15 cellular contexts compared by ENCODE assay signal in genomic region chr16:46895399-46896313, GRCh38. TPM values are rescaled to one million over a fixed set of nuclear protein-coding genes. Genes with fewer than 3 reads are reported as not detected.
DNase-seq lines count a peak whose midpoint lies in the region; ATAC-seq and TF ChIP-seq lines count a peak whose summit lies in the region.
"Had no signal": no experiment of that assay in that cellular context is flagged by ENCODE, and none has a peak within 500 bp of the region (broad histone marks: within the 10 kb centered on the region; RNA-seq: fewer than 3 reads in every experiment).

No MANE protein-coding gene starts in this region.

- H2AFZ ChIP-seq in GM23338 = no peak overlapping the region

- peaks cover 87% of the 10 kb centered on the region for H3K36me3 Mint-ChIP-seq in GM23338 (ENCODE audit: low read depth)

- intact Hi-C loops in right cardiac atrium (cut with DNase I) = no loop called here

- no peak for ATAC-seq in GM23338
- ATAC-seq in HG03571 (IDR thresholded peaks at IDR 0.05; ENCODE audit: unreplicated experiment) = no peak
- no peak for ATAC-seq in right cardiac atrium
- ATAC-seq: activated CD4-positive, alpha-beta T cell treated with anti-CD3 and anti-CD28 coated beads for 36 hours had no signal

- no peak overlapping the region for H3K4me2 ChIP-seq in GM23338
- peak overlapping the region; percentile 4 for H3K4me2 ChIP-seq in skeletal muscle satellite cell (ENCODE audit: low read length)

- H3K9ac ChIP-seq in skeletal muscle satellite cell (ENCODE audit: low read depth, low read length) = no peak overlapping the region

- 70% methylated on average over 9 of the region's 9 CpGs for WGBS in right cardiac atrium

- DNase-seq in GM23338 (ENCODE audit: low spot score) (no peak), NCI-H510A treated with DMSO at 0.1 percent for 48 hours (lab: John Stamatoyannopoulos, UW) (peak; percentile 69), right cardiac atrium (no peak), epidermal melanocyte (ENCODE audit: insufficient read length, low spot score) (no peak), NCI-H524 treated with DMSO at 0.1 percent for 48 hours (lab: John Stamatoyannopoulos, UW) (no peak)
- DNase-seq: activated CD4-positive, alpha-beta T cell treated with anti-CD3 and anti-CD28 coated beads for 36 hours; MM.1S; NCI-H226; stimulated activated CD4-positive, alpha-beta T cell treated with anti-CD3 and anti-CD28 coated beads, Interleukin-1b, Interleukin-23, amount 100 ng/mL, for 48 hours had no signal

- no peaks in the 10 kb centered on the region; the same call in 2 of the 3 replicates for H3K9me3 Mint-ChIP-seq in GM23338

- peak overlapping the region; percentile 77 for H3K27ac Mint-ChIP-seq in GM23338
- H3K27ac Mint-ChIP-seq: activated CD4-positive, alpha-beta T cell treated with anti-CD3 and anti-CD28 coated beads for 36 hours; B cell had no signal

- peaks cover 4% of the 10 kb centered on the region for H3K27me3 Mint-ChIP-seq in GM23338 (ENCODE audit: insufficient read depth, low read depth, poor library complexity)
- H3K27me3 Mint-ChIP-seq: activated CD4-positive, alpha-beta T cell treated with anti-CD3 and anti-CD28 coated beads for 36 hours; B cell had no signal

- H4K20me1 ChIP-seq in GM23338 (replicated peaks; ENCODE audit: insufficient read depth) = peaks cover 44% of the 10 kb centered on the region

- H3K4me3 Mint-ChIP-seq in GM23338 = no peak overlapping the region
- H3K4me3 Mint-ChIP-seq: activated CD4-positive, alpha-beta T cell treated with anti-CD3 and anti-CD28 coated beads for 36 hours; B cell had no signal

- no peaks in the 10 kb centered on the region for H3K9me2 ChIP-seq in GM23338 (ENCODE audit: insufficient read depth)

- H3K27me3 ChIP-seq in GM23338 (ENCODE audit: insufficient read depth) = no peaks in the 10 kb centered on the region
- no peaks in the 10 kb centered on the region for H3K27me3 ChIP-seq in layer of hippocampus (ENCODE audit: control insufficient read depth, insufficient read depth, low read length)
- H3K27me3 ChIP-seq in skeletal muscle satellite cell (ENCODE audit: control insufficient read depth, insufficient read depth, low read length) = no peaks in the 10 kb centered on the region
- no peaks in the 10 kb centered on the region for H3K27me3 ChIP-seq in right cardiac atrium (ENCODE audit: control insufficient read depth, insufficient read depth)
- H3K27me3 ChIP-seq: ascending aorta, SJSA1 had no signal

- peaks cover 18% of the 10 kb centered on the region for H3K4me1 Mint-ChIP-seq in GM23338
- H3K4me1 Mint-ChIP-seq: activated CD4-positive, alpha-beta T cell treated with anti-CD3 and anti-CD28 coated beads for 36 hours; B cell had no signal

- TF ChIP-seq CTCF in GM23338 (conservative IDR thresholded peaks at IDR 0.05; ENCODE audit: low read depth in 2 of 2) = no peak

- H3K4me3 ChIP-seq in GM23338 (no peak overlapping the region), skeletal muscle satellite cell (ENCODE audit: low read length) (no peak overlapping the region), right cardiac atrium (ENCODE audit: low read length) (no peak overlapping the region)
- H3K4me3 ChIP-seq: ascending aorta, SJSA1 had no signal

- 0 out of 2 replicates have a peak, but pooled peaks cover 12% of the 10 kb centered on the region for H3F3A ChIP-seq in GM23338 (replicated peaks; ENCODE audit: low read depth)

- H3K4me1 ChIP-seq in GM23338 (ENCODE audit: insufficient read depth) = no peaks in the 10 kb centered on the region
- peaks cover 50% of the 10 kb centered on the region for H3K4me1 ChIP-seq in skeletal muscle satellite cell (ENCODE audit: control insufficient read depth, insufficient read depth, low read length)
- H3K4me1 ChIP-seq in right cardiac atrium (ENCODE audit: control insufficient read depth, insufficient read depth, low read length) = peaks cover 3% of the 10 kb centered on the region
- H3K4me1 ChIP-seq: ascending aorta had no signal

- H3K36me3 ChIP-seq in GM23338 (ENCODE audit: insufficient read depth) = peaks cover 3% of the 10 kb centered on the region
- peaks cover 8% of the 10 kb centered on the region for H3K36me3 ChIP-seq in skeletal muscle satellite cell (ENCODE audit: insufficient read depth, low read length)

- peaks cover 2% of the 10 kb centered on the region for H3K9me3 ChIP-seq in skeletal muscle satellite cell (replicated peaks; ENCODE audit: low read length)
- no peaks in the 10 kb centered on the region for H3K9me3 ChIP-seq in right cardiac atrium (ENCODE audit: control insufficient read depth, low read length)
- H3K9me3 ChIP-seq: ascending aorta, SJSA1 had no signal

- no peak overlapping the region for H3K27ac ChIP-seq in GM23338 (ENCODE audit: low read depth)
- peak overlapping the region; percentile 11 for H3K27ac ChIP-seq in layer of hippocampus (ENCODE audit: low read depth, low read length)
- H3K27ac ChIP-seq in right cardiac atrium (ENCODE audit: low read length) = no peak overlapping the region
- H3K27ac ChIP-seq: ascending aorta, SJSA1 had no signal

- peaks cover 80% of the 10 kb centered on the region for H3K79me2 ChIP-seq in GM23338 (replicated peaks; ENCODE audit: insufficient read depth)

TF ChIP-seq in GM23338, 12 proteins besides CTCF, POLR2A, EP300 and RAD21 (continues in another document):
- no peak for TF ChIP-seq EZH2 (IDR thresholded peaks at IDR 0.05; ENCODE audit: low read depth, unreplicated experiment)
- no peak for TF ChIP-seq JUNB (IDR thresholded peaks at IDR 0.05; ENCODE audit: unreplicated experiment)
- TF ChIP-seq CREB1 (CRISPR knock-in tag; IDR thresholded peaks at IDR 0.05; ENCODE audit: low read depth) = no peak
- no peak for TF ChIP-seq ZNF114 (CRISPR knock-in tag; IDR thresholded peaks at IDR 0.05)
- no peak for TF ChIP-seq ETS1 (IDR thresholded peaks at IDR 0.05)
- no peak for TF ChIP-seq REST (IDR thresholded peaks at IDR 0.05; ENCODE audit: unreplicated experiment)
- no peak for TF ChIP-seq NANOG (IDR thresholded peaks at IDR 0.05; ENCODE audit: borderline replicate concordance)
- TF ChIP-seq ZNF331 (CRISPR knock-in tag; IDR thresholded peaks at IDR 0.05; ENCODE audit: low read depth) = no peak; the same call in 1 of the 2 replicates

RNA-seq across cellular contexts. Expression of gene GPT2, which starts 11.5 kb away (rescaled TPM):
- total RNA-seq in GM23338 (2014; rRNA removed; shearing (Covaris generic)) = 81.0 and 82.6 TPM in 2 replicates
- polyA plus RNA-seq in GM23338 (2016; fragmentation: Nextera tagmentation; extraction: Ambion mirVana) (48.5 TPM in 2 replicates), right cardiac atrium (6.8 TPM)
- total RNA-seq in skeletal muscle satellite cell (2012; rRNA removed) = 13.4 and 14.6 TPM in 2 replicates
- total RNA-seq in right cardiac atrium = 1 to 10 TPM; 4.0 to 5.8 (median 4.6) TPM

Comparison
In these comparisons a context has a peak if more than half of its experiments do, and no peak if none do; other contexts are left out.
1. RNA of gene GPT2, which starts 11.5 kb away (total RNA-seq): 81.0 to 82.6 TPM in GM23338; 4.0 to 5.8 TPM in right cardiac atrium; every median in the first group is over 10 times any median in the second.